ENCODE assay signal across 21 cellular contexts in the genomic region with DNA sequence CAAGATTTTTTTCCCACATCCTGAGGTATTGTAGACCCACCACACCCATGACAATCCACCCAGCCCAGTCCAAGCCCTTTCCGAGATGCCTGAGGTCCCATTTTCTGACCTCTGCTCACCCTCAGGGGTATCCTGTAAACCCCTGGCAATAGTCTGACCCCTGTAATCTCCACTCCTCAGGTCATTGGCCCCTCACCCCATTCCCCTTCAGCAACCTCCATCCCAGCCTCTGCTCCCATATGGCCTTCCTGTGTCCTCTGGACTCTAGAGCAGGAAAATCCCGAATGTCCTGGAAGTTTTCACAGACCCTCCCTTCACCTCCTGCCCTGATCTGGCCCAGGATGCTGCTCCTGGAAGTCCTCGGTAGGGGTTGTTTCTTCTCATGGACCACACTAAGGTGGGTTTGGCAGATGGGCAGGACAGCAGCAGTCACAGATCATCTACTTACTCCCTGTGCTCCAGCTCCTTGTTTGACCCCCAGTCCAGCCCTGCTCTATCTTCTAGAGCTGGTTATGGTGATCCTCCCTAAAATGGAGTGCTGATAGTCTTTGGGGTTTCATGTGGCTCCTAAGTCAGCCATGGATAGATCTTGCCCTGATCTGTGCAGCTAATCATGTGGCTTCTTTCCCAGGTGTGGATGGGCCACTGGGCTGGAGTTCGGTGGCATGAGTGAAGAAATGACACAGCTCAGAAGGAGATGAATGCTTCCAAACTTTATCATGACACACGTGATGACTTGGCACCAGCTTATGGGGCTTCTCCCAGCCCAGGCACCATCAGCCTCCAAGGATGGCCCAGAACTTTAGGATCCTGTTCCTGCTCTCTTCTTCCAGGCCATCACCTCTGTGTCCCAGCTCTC. TPM values are rescaled to one million over a fixed set of nuclear protein-coding genes. Genes with fewer than 3 reads are reported as not detected.
DNase-seq lines count a peak whose midpoint lies in the region; ATAC-seq and TF ChIP-seq lines count a peak whose summit lies in the region.
"Had no signal": no experiment of that assay in that cellular context is flagged by ENCODE, and none has a peak within 500 bp of the region (broad histone marks: within the 10 kb centered on the region; RNA-seq: fewer than 3 reads in every experiment).

No MANE protein-coding gene starts in this region.

- no peaks in the 10 kb centered on the region for H3K79me1 ChIP-seq in trophoblast cell (ENCODE audit: low read length)

- no peak overlapping the region for H3K9ac ChIP-seq in trophoblast cell (ENCODE audit: low read length)

- H3K27me3 ChIP-seq in trophoblast cell (ENCODE audit: insufficient read depth, low read length) (no peaks in the 10 kb centered on the region), ascending aorta (no peaks in the 10 kb centered on the region)

- H3K9me3 Mint-ChIP-seq in activated CD8-positive, alpha-beta memory T cell treated with anti-CD3 and anti-CD28 coated beads, Interleukin-2, amount 10 ng/mL, durations not matched to agents 7 days and 5 days (ENCODE audit: low read depth), result no peaks in the 10 kb centered on the region
- no peaks in the 10 kb centered on the region for H3K9me3 Mint-ChIP-seq in activated CD8-positive, alpha-beta T cell treated with anti-CD3 and anti-CD28 coated beads for 36 hours
- no peaks in the 10 kb centered on the region for H3K9me3 Mint-ChIP-seq in chondrocyte (ENCODE audit: low read depth)
- H3K9me3 Mint-ChIP-seq: GM23338 had no signal

- no peak overlapping the region for H2BK12ac ChIP-seq in trophoblast cell (ENCODE audit: low read length)

- H3K4ac ChIP-seq in trophoblast cell (ENCODE audit: low read depth, low read length), result no peak overlapping the region

- no peak overlapping the region for H3K4me2 ChIP-seq in trophoblast cell (ENCODE audit: low read length)
- H3K4me2 ChIP-seq: A549, GM23338 had no signal

- peaks cover 21% of the 10 kb centered on the region for H3K27me3 Mint-ChIP-seq in activated CD8-positive, alpha-beta memory T cell treated with anti-CD3 and anti-CD28 coated beads, Interleukin-2, amount 10 ng/mL, durations not matched to agents 7 days and 5 days
- H3K27me3 Mint-ChIP-seq in activated CD8-positive, alpha-beta T cell treated with anti-CD3 and anti-CD28 coated beads for 36 hours, result no peaks in the 10 kb centered on the region
- peaks cover 48% of the 10 kb centered on the region for H3K27me3 Mint-ChIP-seq in chondrocyte (ENCODE audit: low read depth)

- no peak overlapping the region for H2BK120ac ChIP-seq in trophoblast cell (ENCODE audit: insufficient read depth, low read length, poor library complexity)

- no peak overlapping the region for H4K91ac ChIP-seq in trophoblast cell (ENCODE audit: low read depth, low read length)

- no peak overlapping the region for H3K18ac ChIP-seq in trophoblast cell (ENCODE audit: low read length)

- no peak overlapping the region for H2AFZ ChIP-seq in trophoblast cell (ENCODE audit: insufficient read depth, low read length, poor library complexity)
- H2AFZ ChIP-seq: GM23338 had no signal

- no CpG with 5 or more reads among the region's 5 CpGs for WGBS in trophoblast cell (ENCODE audit: extremely low coverage, insufficient coverage, insufficient read length)

- no peak for ATAC-seq in activated CD8-positive, alpha-beta memory T cell treated with anti-CD3 and anti-CD28 coated beads, Interleukin-2, amount 10 ng/mL, durations not matched to agents 7 days and 5 days
- ATAC-seq in activated CD8-positive, alpha-beta T cell treated with anti-CD3 and anti-CD28 coated beads for 36 hours, result no peak
- ATAC-seq: A549, GM23338, K562 had no signal

- no peak overlapping the region for H4K8ac ChIP-seq in trophoblast cell (ENCODE audit: low read depth, low read length)

- H3K4me3 ChIP-seq in trophoblast cell (ENCODE audit: low read depth, low read length) (no peak overlapping the region), ascending aorta (no peak overlapping the region)
- H3K4me3 ChIP-seq: A549, GM23338, K562 had no signal

- POLR2A ChIA-PET in activated CD8-positive, alpha-beta T cell treated with anti-CD3 and anti-CD28 coated beads for 36 hours (lab: Charles Lee), result no interaction called here

- H2BK5ac ChIP-seq in trophoblast cell (ENCODE audit: low read depth, low read length, poor library complexity), result no peak overlapping the region

- H3K27ac ChIP-seq in trophoblast cell (ENCODE audit: low read depth, low read length) (no peak overlapping the region), ascending aorta (no peak overlapping the region)
- H3K27ac ChIP-seq: A549 had no signal

- H3K79me2 ChIP-seq in trophoblast cell (ENCODE audit: control insufficient read depth, insufficient read depth, low read length, poor library complexity), result no peaks in the 10 kb centered on the region

- no peak overlapping the region for H3K23ac ChIP-seq in trophoblast cell (ENCODE audit: low read length)

- intact Hi-C loops in activated CD8-positive, alpha-beta T cell treated with anti-CD3 and anti-CD28 coated beads for 36 hours (cut with micrococcal nuclease), result loop anchor here (5.0 kb wide), 1 partner anchor 34 kb away; no protein-coding TSS in a partner anchor
- intact Hi-C loops in ascending aorta (cut with DNase I), result no loop called here

- peak; percentile 50 for DNase-seq in activated CD8-positive, alpha-beta memory T cell treated with anti-CD3 and anti-CD28 coated beads, Interleukin-2, amount 50 U/mL, for 48 hours
- no peak for DNase-seq in activated CD8-positive, alpha-beta memory T cell treated with anti-CD3 and anti-CD28 coated beads, Interleukin-2, amount 10 ng/mL, durations not matched to agents 7 days and 5 days
- DNase-seq in D341Med (ENCODE audit: low spot score), result peak; percentile 10
- no peak for DNase-seq in activated CD8-positive, alpha-beta T cell treated with anti-CD3 and anti-CD28 coated beads for 36 hours
- peak; percentile 34 for DNase-seq in chondrocyte (ENCODE audit: low spot score)
- DNase-seq in CD1c-positive myeloid dendritic cell (ENCODE audit: extremely low spot score), result no peak
- DNase-seq in trophoblast cell, result no peak
- DNase-seq in ascending aorta (ENCODE audit: low spot score in 2 of 2), result no peak
- DNase-seq: C1 segment of cervical spinal cord; GF-D8; NCI-H1417 treated with DMSO at 0.1 percent for 48 hours; NCI-H1930; NCI-H2171; NCI-H446 treated with DMSO at 0.1 percent for 48 hours; NK-92 treated with Interleukin-12 subunit alpha and Interleukin-12 subunit beta, amount 100 ng/mL, for 24 hours had no signal

- H2AK5ac ChIP-seq in trophoblast cell (ENCODE audit: low read length), result no peak overlapping the region

- no peak overlapping the region for H3K27ac Mint-ChIP-seq in activated CD8-positive, alpha-beta memory T cell treated with anti-CD3 and anti-CD28 coated beads, Interleukin-2, amount 10 ng/mL, durations not matched to agents 7 days and 5 days
- H3K27ac Mint-ChIP-seq in activated CD8-positive, alpha-beta T cell treated with anti-CD3 and anti-CD28 coated beads for 36 hours, result peak overlapping the region; percentile 43
- no peak overlapping the region for H3K27ac Mint-ChIP-seq in chondrocyte (ENCODE audit: unreplicated experiment)
- H3K27ac Mint-ChIP-seq: GM23338 had no signal

- no peak overlapping the region for H3K4me3 Mint-ChIP-seq in activated CD8-positive, alpha-beta memory T cell treated with anti-CD3 and anti-CD28 coated beads, Interleukin-2, amount 10 ng/mL, durations not matched to agents 7 days and 5 days
- no peak overlapping the region for H3K4me3 Mint-ChIP-seq in activated CD8-positive, alpha-beta T cell treated with anti-CD3 and anti-CD28 coated beads for 36 hours
- H3K4me3 Mint-ChIP-seq in chondrocyte (ENCODE audit: unreplicated experiment), result no peak overlapping the region
- H3K4me3 Mint-ChIP-seq: GM23338 had no signal

- H3K9me3 ChIP-seq in trophoblast cell (ENCODE audit: insufficient read depth, low read depth, low read length), result no peaks in the 10 kb centered on the region
- H3K9me3 ChIP-seq in ascending aorta, result no peaks in the 10 kb centered on the region
- H3K9me3 ChIP-seq: A549 had no signal

- H3K4me1 ChIP-seq in trophoblast cell (ENCODE audit: control insufficient read depth in 1 of 2, insufficient read depth in 2 of 2, low read length in 2 of 2), result no peaks in the 10 kb centered on the region
- H3K4me1 ChIP-seq in ascending aorta, result no peaks in the 10 kb centered on the region
- H3K4me1 ChIP-seq: A549 had no signal

- CTCF ChIA-PET in activated CD8-positive, alpha-beta memory T cell treated with anti-CD3 and anti-CD28 coated beads, Interleukin-2, amount 10 ng/mL, durations not matched to agents 7 days and 5 days (lab: Charles Lee), result interaction anchor here (0.6 to 3.3 kb wide), 4 partner anchors 15 to 358 kb away, joined by 3 to 12 read pairs (median 4); no protein-coding TSS in a partner anchor
- CTCF ChIA-PET in activated CD8-positive, alpha-beta T cell treated with anti-CD3 and anti-CD28 coated beads for 36 hours (lab: Charles Lee), result interaction anchor here (0.6 kb wide), 1 partner anchor 40 kb away, joined by 3 read pairs; no protein-coding TSS in a partner anchor

- no peaks in the 10 kb centered on the region for H3K36me3 ChIP-seq in trophoblast cell (ENCODE audit: control insufficient read depth in 1 of 2, insufficient read depth in 2 of 2, low read length in 2 of 2)
- no peaks in the 10 kb centered on the region for H3K36me3 ChIP-seq in ascending aorta

- H3K4me1 Mint-ChIP-seq in activated CD8-positive, alpha-beta memory T cell treated with anti-CD3 and anti-CD28 coated beads, Interleukin-2, amount 10 ng/mL, durations not matched to agents 7 days and 5 days, result peaks cover 31% of the 10 kb centered on the region
- H3K4me1 Mint-ChIP-seq in activated CD8-positive, alpha-beta T cell treated with anti-CD3 and anti-CD28 coated beads for 36 hours (ENCODE audit: low read depth), result peaks cover 27% of the 10 kb centered on the region
- no peaks in the 10 kb centered on the region for H3K4me1 Mint-ChIP-seq in chondrocyte (ENCODE audit: low read depth)
- H3K4me1 Mint-ChIP-seq: GM23338 had no signal

- no peak overlapping the region for H4K12ac ChIP-seq in trophoblast cell (ENCODE audit: low read depth, low read length)

- no peak overlapping the region for H3K14ac ChIP-seq in trophoblast cell (ENCODE audit: low read length)

- no peaks in the 10 kb centered on the region for H3K36me3 Mint-ChIP-seq in activated CD8-positive, alpha-beta memory T cell treated with anti-CD3 and anti-CD28 coated beads, Interleukin-2, amount 10 ng/mL, durations not matched to agents 7 days and 5 days
- H3K36me3 Mint-ChIP-seq in activated CD8-positive, alpha-beta T cell treated with anti-CD3 and anti-CD28 coated beads for 36 hours (ENCODE audit: low read depth), result no peaks in the 10 kb centered on the region
- H3K36me3 Mint-ChIP-seq in chondrocyte (ENCODE audit: low read depth), result no peaks in the 10 kb centered on the region

- no peak for TF ChIP-seq CTCF in activated CD8-positive, alpha-beta T cell treated with anti-CD3 and anti-CD28 coated beads for 36 hours (IDR thresholded peaks at IDR 0.05)
- no peak for TF ChIP-seq CTCF in chondrocyte (IDR thresholded peaks at IDR 0.05)
- no peak for TF ChIP-seq CTCF in ascending aorta (IDR thresholded peaks at IDR 0.05)

RNA-seq across cellular contexts. Expression of gene ACSL6, which starts 12.0 kb away (rescaled TPM):
- 10 to 100 TPM in 1 of 2 experiments, 1 to 10 TPM in 1; 7.0 to 10.9 TPM for total RNA-seq in activated CD8-positive, alpha-beta memory T cell treated with anti-CD3 and anti-CD28 coated beads, Interleukin-2, amount 10 ng/mL, durations not matched to agents 7 days and 5 days
- total RNA-seq in activated CD8-positive, alpha-beta T cell treated with anti-CD3 and anti-CD28 coated beads for 36 hours, result 1 to 10 TPM; 3.3 to 4.7 TPM
- total RNA-seq in chondrocyte (not detected in 3 replicates), ascending aorta (7.6 TPM)
- 0.03 and 0.04 TPM in 2 replicates for polyA plus RNA-seq in trophoblast cell (2013)
- total RNA-seq: OCI-LY7, RPMI7951 had no signal

RNA-seq across cellular contexts. Expression of gene IL3, which starts 37.0 kb away (rescaled TPM):
- total RNA-seq in activated CD8-positive, alpha-beta memory T cell treated with anti-CD3 and anti-CD28 coated beads, Interleukin-2, amount 10 ng/mL, durations not matched to agents 7 days and 5 days, result 1 to 10 TPM in 1 of 2 experiments, under 1 TPM in 1; 0.47 to 1.5 TPM
- under 1 TPM; 0.25 to 0.98 TPM for total RNA-seq in activated CD8-positive, alpha-beta T cell treated with anti-CD3 and anti-CD28 coated beads for 36 hours
- total RNA-seq in chondrocyte, result not detected in 3 replicates
- not detected in 2 replicates for polyA plus RNA-seq in trophoblast cell (2013)
- total RNA-seq in ascending aorta, result not detected
- total RNA-seq: Daoy, GM23338, K562, OCI-LY7, RPMI7951 had no signal
- polyA plus RNA-seq: A549, GM23338, K562 had no signal

RNA-seq across cellular contexts. Expression of gene CSF2, which starts 50.1 kb away (rescaled TPM):
- total RNA-seq in activated CD8-positive, alpha-beta memory T cell treated with anti-CD3 and anti-CD28 coated beads, Interleukin-2, amount 10 ng/mL, durations not matched to agents 7 days and 5 days, result 100 to 1,000 TPM in 1 of 2 experiments, 1 to 10 TPM in 1; 4.9 to 164 TPM
- total RNA-seq in activated CD8-positive, alpha-beta T cell treated with anti-CD3 and anti-CD28 coated beads for 36 hours, result 10 to 100 TPM; 61.5 to 64.1 TPM
- total RNA-seq in chondrocyte, result not detected in 3 replicates
- polyA plus RNA-seq in trophoblast cell (2013), result not detected in 2 replicates
- not detected for total RNA-seq in ascending aorta
- total RNA-seq: GM23338, OCI-LY7 had no signal
- polyA plus RNA-seq: A549, GM23338, K562 had no signal

Comparison
In these comparisons a context has a peak if more than half of its experiments do, and no peak if none do; other contexts are left out.
1. DNase-seq: peak in activated CD8-positive, alpha-beta memory T cell treated with anti-CD3 and anti-CD28 coated beads, Interleukin-2, amount 50 U/mL, for 48 hours (single experiment), D341Med (single experiment) and chondrocyte (single experiment); none in activated CD8-positive, alpha-beta memory T cell treated with anti-CD3 and anti-CD28 coated beads, Interleukin-2, amount 10 ng/mL, durations not matched to agents 7 days and 5 days (single experiment), activated CD8-positive, alpha-beta T cell treated with anti-CD3 and anti-CD28 coated beads for 36 hours (single experiment), CD1c-positive myeloid dendritic cell (single experiment), trophoblast cell (0 of 2) and ascending aorta (0 of 2).